Comparison of ENCODE assay signal across 24 cellular contexts in genomic region chr1:228429698-228430097, GRCh38. TPM values are rescaled to one million over a fixed set of nuclear protein-coding genes. Genes with fewer than 3 reads are reported as not detected.
"Had no signal": no experiment of that assay in that cellular context is flagged by ENCODE, and none has a peak within 500 bp of the region (broad histone marks: within the 10 kb centered on the region; RNA-seq: fewer than 3 reads in every experiment).

No MANE protein-coding gene starts in this region.

- H3K4me2 ChIP-seq: SK-N-SH had no signal

- H3K9ac ChIP-seq: SK-N-SH had no signal

- ATAC-seq: Panc1, T-cell had no signal

- H3K9me3 ChIP-seq: MG63, SK-N-SH had no signal

- DNase-seq: Karpas-422; KG1; NCI-H1092; NCI-H1105 treated with DMSO at 0.1 percent for 48 hours; NCI-H1417 treated with DMSO at 0.1 percent for 48 hours; NCI-H187; NCI-H2029; NCI-H2081 treated with DMSO at 0.1 percent for 48 hours; NCI-H2171; NCI-H446 treated with DMSO at 0.1 percent for 48 hours; NCI-H510A treated with DMSO at 0.1 percent for 48 hours; NCI-H526; NK-92 treated with Interleukin-12 subunit alpha and Interleukin-12 subunit beta, amount 100 ng/mL, for 24 hours; SHP77; SK-N-SH; SW 1271; T-cell had no signal

- H3K36me3 ChIP-seq: MG63 had no signal

- H3K27ac ChIP-seq: RWPE1 had no signal

- H3K4me3 ChIP-seq: MG63 had no signal

RNA-seq across cellular contexts. Expression of gene TRIM17, which starts 13.0 kb away (rescaled TPM):
- total RNA-seq: HT-29, PC-3, SK-MEL-5 had no signal
- polyA plus RNA-seq: IgD-negative memory B cell had no signal
